Comparison of ENCODE assay signal across 13 cellular contexts in the genomic region with DNA sequence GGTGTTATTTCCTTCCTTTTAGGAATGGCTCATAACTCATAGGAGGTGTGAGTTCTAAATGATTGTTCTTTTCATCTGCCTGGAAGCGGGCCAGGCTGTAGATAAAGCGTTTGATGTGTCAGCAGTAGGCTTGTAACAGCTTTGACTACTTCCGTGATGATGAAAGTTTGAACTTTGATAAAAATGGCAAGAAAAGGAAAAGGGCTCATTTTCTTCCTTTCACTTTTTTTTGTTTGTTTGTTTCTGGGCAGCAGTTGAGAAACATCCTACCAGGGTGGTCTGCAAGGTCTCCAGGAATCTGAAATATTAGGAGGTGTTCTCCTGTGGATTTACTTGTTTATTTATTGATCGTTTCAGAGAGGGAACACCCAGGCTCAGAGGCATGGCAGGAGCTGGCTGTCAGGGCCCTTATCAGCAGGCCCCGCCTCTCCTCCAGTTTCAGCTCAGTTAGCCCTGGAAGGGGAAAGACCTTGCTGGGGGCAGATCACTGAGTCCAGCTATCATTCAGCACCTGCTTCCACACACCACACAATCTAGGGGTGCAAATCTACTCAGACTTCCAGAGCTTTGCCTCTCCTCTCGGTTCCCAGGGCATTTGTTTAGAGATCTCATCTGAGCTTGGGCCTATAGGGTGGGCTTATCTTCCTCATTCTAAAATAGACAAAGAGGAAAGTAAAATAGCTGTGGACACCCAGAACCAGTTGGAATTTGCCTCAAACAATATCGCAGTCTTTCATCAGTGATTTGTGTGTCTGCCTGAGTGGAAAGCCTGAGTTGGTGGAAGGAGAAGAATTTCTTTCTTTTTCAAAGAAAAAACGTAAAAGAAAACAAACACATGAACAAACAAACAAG.
A peak's percentile ranks its signal among the peaks of the same experiment; 100 is the strongest.
DNase-seq lines count a peak whose midpoint lies in the region; FAIRE-seq and TF ChIP-seq lines count a peak whose summit lies in the region.
"Had no signal": no experiment of that assay in that cellular context is flagged by ENCODE, and none has a peak within 500 bp of the region (broad histone marks: within the 10 kb centered on the region; RNA-seq: fewer than 3 reads in every experiment).

No MANE protein-coding gene starts in this region.

- H3K27ac ChIP-seq in cardiac muscle cell (peak overlapping the region; percentile 88), right atrium auricular region (no peak overlapping the region), astrocyte (ENCODE audit: low read depth, low read length) (no peak overlapping the region)

- H3K4me3 Mint-ChIP-seq in astrocyte (ENCODE audit: unreplicated experiment) = no peak overlapping the region
- H3K4me3 Mint-ChIP-seq in type B pancreatic cell = peak overlapping the region; percentile 56
- H3K4me3 Mint-ChIP-seq: B cell had no signal

- H3K4me1 Mint-ChIP-seq in astrocyte (ENCODE audit: low read depth, unreplicated experiment) = peaks cover 6% of the 10 kb centered on the region
- peaks cover 24% of the 10 kb centered on the region for H3K4me1 Mint-ChIP-seq in type B pancreatic cell (ENCODE audit: unreplicated experiment)
- H3K4me1 Mint-ChIP-seq: B cell had no signal

- no peak overlapping the region for H2AFZ ChIP-seq in astrocyte (ENCODE audit: low read depth, low read length)

- TF ChIP-seq CTCF in cardiac muscle cell (IDR thresholded peaks at IDR 0.05; ENCODE audit: low read depth, low read length) = no peak
- no peak for TF ChIP-seq CTCF in right atrium auricular region (IDR thresholded peaks at IDR 0.05)
- TF ChIP-seq CTCF in astrocyte (IDR thresholded peaks at IDR 0.05; ENCODE audit: insufficient read depth, low read depth, low read length) = no peak
- TF ChIP-seq CTCF in type B pancreatic cell (conservative IDR thresholded peaks at IDR 0.05) = no peak

- FAIRE-seq in astrocyte (lab: Jason Lieb, UNC) = peak; percentile 49

- H3K4me1 ChIP-seq in cardiac muscle cell (ENCODE audit: low read depth) (peaks cover 46% of the 10 kb centered on the region), right atrium auricular region (peaks cover 0 to 8% of the 10 kb centered on the region in 2 donors), astrocyte (ENCODE audit: insufficient read depth, low read length) (peaks cover 6% of the 10 kb centered on the region)
- H3K4me1 ChIP-seq: HAP-1 had no signal

- H3K27ac Mint-ChIP-seq in astrocyte (ENCODE audit: unreplicated experiment) (no peak overlapping the region), type B pancreatic cell (peak overlapping the region; percentile 77)
- H3K27ac Mint-ChIP-seq: B cell had no signal

- H4K20me1 ChIP-seq in astrocyte (ENCODE audit: insufficient read depth, low read length) = no peaks in the 10 kb centered on the region

- H3K4me3 ChIP-seq in cardiac muscle cell = no peak overlapping the region
- no peak overlapping the region for H3K4me3 ChIP-seq in right atrium auricular region
- no peak overlapping the region for H3K4me3 ChIP-seq in astrocyte (ENCODE audit: insufficient read depth, low read depth, low read length)
- H3K4me3 ChIP-seq: HAP-1 had no signal

- H3K27me3 ChIP-seq in cardiac muscle cell (no peaks in the 10 kb centered on the region), right atrium auricular region (no peaks in the 10 kb centered on the region), astrocyte (ENCODE audit: insufficient read depth, low read length) (no peaks in the 10 kb centered on the region)

- DNase-seq in cardiac muscle cell (ENCODE audit: low read depth in 1 of 2, low spot score in 1 of 2) (peak; percentile 70 to 77), right atrium auricular region (ENCODE audit: low spot score) (no peak), astrocyte (ENCODE audit: low read depth) (peak; percentile 58), left kidney (ENCODE audit: low read depth, low spot score) (peak; percentile 43), type B pancreatic cell (ENCODE audit: extremely low spot score, unreplicated experiment) (no peak), GOT3 (lab: John Stamatoyannopoulos, UW) (no peak), NCI-H1930 (lab: John Stamatoyannopoulos, UW) (no peak), ecto neural progenitor cell (ENCODE audit: low spot score) (no peak)
- DNase-seq: activated CD4-positive, alpha-beta T cell treated with anti-CD3 and anti-CD28 coated beads for 4 hours; stimulated activated CD4-positive, alpha-beta T cell treated with anti-CD3 and anti-CD28 coated beads, Interleukin-12 subunit alpha, Interleukin-12 subunit beta, amount 100 ng/mL, for 4 hours; stimulated activated naive CD4-positive, alpha-beta T cell treated with Interleukin-2 at 50 U/mL for 16 hours had no signal

- H3K27me3 Mint-ChIP-seq in astrocyte (ENCODE audit: low read depth, unreplicated experiment) (no peaks in the 10 kb centered on the region), type B pancreatic cell (peaks cover 7% of the 10 kb centered on the region)
- H3K27me3 Mint-ChIP-seq: B cell had no signal

- no peaks in the 10 kb centered on the region for H3K9me3 ChIP-seq in cardiac muscle cell (ENCODE audit: low read depth)
- H3K9me3 ChIP-seq in right atrium auricular region = no peaks in the 10 kb centered on the region
- H3K9me3 ChIP-seq in astrocyte (ENCODE audit: insufficient read depth, low read depth, low read length) = no peaks in the 10 kb centered on the region
- H3K9me3 ChIP-seq: HAP-1 had no signal

- H3K9ac ChIP-seq in astrocyte (ENCODE audit: low read length) = no peak overlapping the region

- H3K9me3 Mint-ChIP-seq in astrocyte (ENCODE audit: unreplicated experiment) (no peaks in the 10 kb centered on the region), type B pancreatic cell (peaks cover 4% of the 10 kb centered on the region)

- no peaks in the 10 kb centered on the region for H3K36me3 Mint-ChIP-seq in astrocyte (ENCODE audit: low read depth, unreplicated experiment)
- peaks cover 4% of the 10 kb centered on the region for H3K36me3 Mint-ChIP-seq in type B pancreatic cell

- peaks cover 7% of the 10 kb centered on the region for H3K36me3 ChIP-seq in cardiac muscle cell
- no peaks in the 10 kb centered on the region for H3K36me3 ChIP-seq in right atrium auricular region
- no peaks in the 10 kb centered on the region for H3K36me3 ChIP-seq in astrocyte (ENCODE audit: insufficient read depth, low read length)
- H3K36me3 ChIP-seq: HAP-1 had no signal

- H3K4me2 ChIP-seq in astrocyte (ENCODE audit: low read length) = peak overlapping the region; percentile 35

- no peaks in the 10 kb centered on the region for H3K79me2 ChIP-seq in astrocyte (ENCODE audit: insufficient read depth, low read length)

Comparison
In these comparisons a context has a peak if more than half of its experiments do, and no peak if none do; other contexts are left out.
1. DNase-seq: peak in cardiac muscle cell (2 of 2), astrocyte (single experiment) and left kidney (single experiment); none in right atrium auricular region (single experiment), type B pancreatic cell (single experiment), GOT3 (single experiment), NCI-H1930 (0 of 2) and ecto neural progenitor cell (single experiment).